20 cellular contexts compared by ENCODE assay signal in genomic region chr5:94326579-94326978, GRCh38.
"Had no signal": no experiment of that assay in that cellular context is flagged by ENCODE, and none has a peak within 500 bp of the region (broad histone marks: within the 10 kb centered on the region; RNA-seq: fewer than 3 reads in every experiment).

No MANE protein-coding gene starts in this region.

- H3K9me3 ChIP-seq: ovary, testis had no signal

- H3K27ac ChIP-seq: lower lobe of right lung, ovary, sigmoid colon, testis, upper lobe of right lung, VCaP had no signal

- H3K36me3 Mint-ChIP-seq: activated CD4-positive, alpha-beta memory T cell treated with anti-CD3 and anti-CD28 coated beads for 36 hours; activated CD8-positive, alpha-beta memory T cell treated with anti-CD3 and anti-CD28 coated beads, Interleukin-2, amount 10 ng/mL, durations not matched to agents 7 days and 5 days had no signal

- H3K27ac Mint-ChIP-seq: activated CD4-positive, alpha-beta memory T cell treated with anti-CD3 and anti-CD28 coated beads for 36 hours; activated CD4-positive, alpha-beta T cell treated with anti-CD3 and anti-CD28 coated beads for 36 hours; activated CD8-positive, alpha-beta memory T cell treated with anti-CD3 and anti-CD28 coated beads, Interleukin-2, amount 10 ng/mL, durations not matched to agents 7 days and 5 days; stimulated activated naive CD8-positive, alpha-beta T cell treated with anti-CD3 and anti-CD28 coated beads, Interleukin-15, amount 100 ng/mL, for 72 hours had no signal

- H3K4me3 Mint-ChIP-seq: activated CD4-positive, alpha-beta memory T cell treated with anti-CD3 and anti-CD28 coated beads for 36 hours; activated CD4-positive, alpha-beta T cell treated with anti-CD3 and anti-CD28 coated beads for 36 hours; activated CD8-positive, alpha-beta memory T cell treated with anti-CD3 and anti-CD28 coated beads, Interleukin-2, amount 10 ng/mL, durations not matched to agents 7 days and 5 days; neural crest cell; stimulated activated naive CD8-positive, alpha-beta T cell treated with anti-CD3 and anti-CD28 coated beads, Interleukin-15, amount 100 ng/mL, for 72 hours had no signal

- ATAC-seq: activated CD4-positive, alpha-beta T cell treated with anti-CD3 and anti-CD28 coated beads for 36 hours; activated CD8-positive, alpha-beta memory T cell treated with anti-CD3 and anti-CD28 coated beads, Interleukin-2, amount 10 ng/mL, durations not matched to agents 7 days and 5 days; left cardiac atrium; lower lobe of right lung; stimulated activated naive CD8-positive, alpha-beta T cell treated with anti-CD3 and anti-CD28 coated beads, Interleukin-15, amount 100 ng/mL, for 72 hours; upper lobe of right lung had no signal

- H3K27me3 Mint-ChIP-seq: activated CD4-positive, alpha-beta memory T cell treated with anti-CD3 and anti-CD28 coated beads for 36 hours; activated CD4-positive, alpha-beta T cell treated with anti-CD3 and anti-CD28 coated beads for 36 hours; activated CD8-positive, alpha-beta memory T cell treated with anti-CD3 and anti-CD28 coated beads, Interleukin-2, amount 10 ng/mL, durations not matched to agents 7 days and 5 days; stimulated activated naive CD8-positive, alpha-beta T cell treated with anti-CD3 and anti-CD28 coated beads, Interleukin-15, amount 100 ng/mL, for 72 hours had no signal

- H3K4me3 ChIP-seq: lower lobe of right lung, ovary, sigmoid colon, testis, upper lobe of right lung had no signal

- H3K4me1 Mint-ChIP-seq: activated CD4-positive, alpha-beta T cell treated with anti-CD3 and anti-CD28 coated beads for 36 hours; activated CD8-positive, alpha-beta memory T cell treated with anti-CD3 and anti-CD28 coated beads, Interleukin-2, amount 10 ng/mL, durations not matched to agents 7 days and 5 days; stimulated activated naive CD8-positive, alpha-beta T cell treated with anti-CD3 and anti-CD28 coated beads, Interleukin-15, amount 100 ng/mL, for 72 hours had no signal

- H3K36me3 ChIP-seq: lower lobe of right lung, ovary, sigmoid colon, upper lobe of right lung had no signal

- H3K27me3 ChIP-seq: ovary, sigmoid colon, testis, upper lobe of right lung had no signal

- FAIRE-seq: colon, endometrium had no signal

- H3K4me1 ChIP-seq: lower lobe of right lung, sigmoid colon, testis, upper lobe of right lung had no signal

- DNase-seq: activated CD4-positive, alpha-beta memory T cell treated with anti-CD3 and anti-CD28 coated beads for 36 hours; activated CD4-positive, alpha-beta T cell treated with anti-CD3 and anti-CD28 coated beads for 36 hours; activated CD8-positive, alpha-beta memory T cell treated with anti-CD3 and anti-CD28 coated beads, Interleukin-2, amount 10 ng/mL, durations not matched to agents 7 days and 5 days; activated effector memory CD4-positive, alpha-beta T cell treated with Interleukin-2 at 50 U/mL for 16 hours; activated naive CD4-positive, alpha-beta T cell treated with anti-CD3 and anti-CD28 coated beads, Interleukin-2, amount 50 U/mL, for 16 hours; activated T-cell treated with anti-CD3 and anti-CD28 coated beads, Interleukin-2, amount 50 U/mL, for 1 hour; caudate nucleus; left cardiac atrium; lower lobe of right lung; ovary; sigmoid colon; stimulated activated CD4-positive, alpha-beta T cell treated with anti-CD3 and anti-CD28 coated beads, Interleukin-1b, Interleukin-23, amount 100 ng/mL, for 48 hours; stimulated activated naive CD8-positive, alpha-beta T cell treated with anti-CD3 and anti-CD28 coated beads, Interleukin-15, amount 100 ng/mL, for 72 hours; T-helper 9 cell; testis; upper lobe of right lung had no signal
